1 cellular context compared by ENCODE assay signal in genomic region chr17:19750835-19751234, GRCh38.
TF ChIP-seq lines count a peak whose summit lies in the region.

No MANE protein-coding gene starts in this region.

TF ChIP-seq in A549, 52 proteins besides CTCF, POLR2A, EP300 and RAD21 (continued from another document):
- TF ChIP-seq PBX3 (IDR thresholded peaks at IDR 0.05): no peak
- no peak for TF ChIP-seq CBX2 (IDR thresholded peaks at IDR 0.05; ENCODE audit: borderline replicate concordance, low read depth)
- TF ChIP-seq KDM1A (IDR thresholded peaks at IDR 0.05; ENCODE audit: low read depth): no peak
- peak; percentile 26; the same call in 1 of the 2 replicates for TF ChIP-seq E2F6 (IDR thresholded peaks at IDR 0.05; ENCODE audit: borderline replicate concordance, low read depth)
- peak; percentile 61 for TF ChIP-seq MAX (IDR thresholded peaks at IDR 0.05)
- TF ChIP-seq EHF (CRISPR knock-in tag; IDR thresholded peaks at IDR 0.05): 0 out of 2 replicates have a peak, but pooled peaks have one; percentile 43
- TF ChIP-seq PHF8 (IDR thresholded peaks at IDR 0.05; ENCODE audit: borderline replicate concordance, low read depth): no peak
- TF ChIP-seq SREBF2 (IDR thresholded peaks at IDR 0.05): no peak
- TF ChIP-seq HMGXB4 (CRISPR knock-in tag; IDR thresholded peaks at IDR 0.05; ENCODE audit: borderline replicate concordance): no peak
- peak; percentile 63 for TF ChIP-seq HEYL (CRISPR knock-in tag; IDR thresholded peaks at IDR 0.05)
- TF ChIP-seq HOXB13 (CRISPR knock-in tag; IDR thresholded peaks at IDR 0.05; ENCODE audit: low read depth): peak; percentile 63; the same call in 1 of the 2 replicates
- TF ChIP-seq NPAS2 (CRISPR knock-in tag; IDR thresholded peaks at IDR 0.05; ENCODE audit: borderline replicate concordance): 0 out of 2 replicates have a peak, but pooled peaks have one; percentile 17
TF ChIP-seq in A549: peak in this region for 7.
